14 cellular contexts compared by ENCODE assay signal in the genomic region with DNA sequence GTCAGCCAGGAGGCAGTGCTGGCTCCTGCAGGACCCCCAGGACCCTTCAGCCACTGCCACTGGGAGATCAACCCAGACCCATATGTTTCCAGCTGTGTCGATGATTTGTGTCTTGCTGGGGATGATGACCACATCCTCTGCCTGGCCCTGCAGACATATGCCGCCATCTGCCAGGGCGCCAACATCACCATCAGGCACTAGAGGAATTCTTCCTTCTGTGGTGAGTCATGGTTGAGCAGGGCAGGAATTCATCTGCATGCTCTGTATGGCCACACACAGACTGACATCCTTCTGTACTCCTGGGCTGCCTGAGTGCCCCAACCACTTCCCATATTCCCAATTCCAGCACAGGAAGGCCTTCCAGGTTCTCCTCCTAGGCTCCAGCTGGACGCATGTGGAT. TPM values are rescaled to one million over a fixed set of nuclear protein-coding genes. Genes with fewer than 3 reads are reported as not detected.
DNase-seq lines count a peak whose midpoint lies in the region; ATAC-seq and TF ChIP-seq lines count a peak whose summit lies in the region.
"Had no signal": no experiment of that assay in that cellular context is flagged by ENCODE, and none has a peak within 500 bp of the region (broad histone marks: within the 10 kb centered on the region; RNA-seq: fewer than 3 reads in every experiment).

No MANE protein-coding gene starts in this region.

- no peaks in the 10 kb centered on the region for H3K79me2 ChIP-seq in osteoblast (ENCODE audit: insufficient read depth, low read length)

- no peak overlapping the region for H3K27ac ChIP-seq in osteoblast (ENCODE audit: low read depth, low read length)
- H3K27ac ChIP-seq: transverse colon had no signal

- DNase-seq in ELF-1 (ENCODE audit: low read depth, low spot score) (peak; percentile 61), RKO (ENCODE audit: low spot score) (peak; percentile 79), osteoblast (ENCODE audit: insufficient read length, low spot score, missing footprints) (peak; percentile 98), GM13977 (ENCODE audit: low spot score) (no peak), NCI-H2029 (lab: John Stamatoyannopoulos, UW) (no peak), NCI-H345 (lab: John Stamatoyannopoulos, UW) (no peak)
- no peak for DNase-seq in activated T-cell treated with anti-CD3 and anti-CD28 coated beads, Interleukin-2, amount 50 U/mL, for 48 hours
- DNase-seq: activated CD4-positive, alpha-beta memory T cell treated with anti-CD3 and anti-CD28 coated beads, Interleukin-2, amount 10 ng/mL, durations not matched to agents 7 days and 5 days; aorta; GDM1; MM.1S; stimulated activated CD4-positive, alpha-beta T cell treated with anti-CD3 and anti-CD28 coated beads, Interleukin-4, amount 100 ng/mL, for 4 hours; transverse colon had no signal

- H3K9me3 ChIP-seq in osteoblast (ENCODE audit: low read depth, low read length), result no peaks in the 10 kb centered on the region
- H3K9me3 ChIP-seq: transverse colon had no signal

- in situ Hi-C loops in GM13977 (cut with MboI; ENCODE audit: low pct_unique_long_range_greater_than_20kb, low sequenced_read_pairs, unreplicated experiment), result no loop called here

- no peak overlapping the region for H3K4me3 ChIP-seq in osteoblast (ENCODE audit: insufficient read depth, low read length)
- H3K4me3 ChIP-seq: transverse colon had no signal

- TF ChIP-seq CTCF in osteoblast (IDR thresholded peaks at IDR 0.05; ENCODE audit: extremely low read depth, low read depth, low read length) (no peak), GM13977 (IDR thresholded peaks at IDR 0.05; ENCODE audit: extremely low read depth, insufficient read depth, missing control alignments) (no peak)

- peaks cover 1% of the 10 kb centered on the region for H3K27me3 ChIP-seq in osteoblast (ENCODE audit: insufficient read depth, low read length)

- peak; percentile 58 for ATAC-seq in esophagus mucosa

- H3K36me3 ChIP-seq in osteoblast (ENCODE audit: insufficient read depth, low read length), result no peaks in the 10 kb centered on the region
- H3K36me3 ChIP-seq: transverse colon had no signal

- no peaks in the 10 kb centered on the region for H4K20me1 ChIP-seq in osteoblast (ENCODE audit: insufficient read depth, low read length)

- no peaks in the 10 kb centered on the region for H3K4me1 ChIP-seq in osteoblast (ENCODE audit: insufficient read depth, low read length)

- H3K4me2 ChIP-seq in osteoblast (ENCODE audit: insufficient read depth, low read length), result no peak overlapping the region

- H2AFZ ChIP-seq in osteoblast (ENCODE audit: low read length), result no peak overlapping the region

RNA-seq across cellular contexts. Expression of gene FXYD3, which starts 27.1 kb away (rescaled TPM):
- total RNA-seq in esophagus mucosa (736 TPM), osteoblast (not detected in 2 replicates)
- total RNA-seq: activated CD4-positive, alpha-beta memory T cell treated with anti-CD3 and anti-CD28 coated beads, Interleukin-2, amount 10 ng/mL, durations not matched to agents 7 days and 5 days had no signal

RNA-seq across cellular contexts. Expression of gene LGI4, which starts 46.3 kb away (rescaled TPM):
- total RNA-seq in esophagus mucosa (1.4 TPM), osteoblast (0.59 and 0.72 TPM in 2 replicates)

RNA-seq across cellular contexts. Expression of gene HPN, which starts 47.0 kb away (rescaled TPM):
- not detected for total RNA-seq in esophagus mucosa
- under 0.01 and 0.29 TPM in 2 replicates for total RNA-seq in osteoblast
- total RNA-seq: activated CD4-positive, alpha-beta memory T cell treated with anti-CD3 and anti-CD28 coated beads, Interleukin-2, amount 10 ng/mL, durations not matched to agents 7 days and 5 days had no signal

RNA-seq across cellular contexts. Expression of gene FXYD1, which starts 50.1 kb away (rescaled TPM):
- total RNA-seq in esophagus mucosa, result 2.1 TPM
- not detected in 2 replicates for total RNA-seq in osteoblast

RNA-seq across cellular contexts. Expression of gene FXYD7, which starts 54.5 kb away (rescaled TPM):
- not detected for total RNA-seq in esophagus mucosa
- total RNA-seq in osteoblast, result not detected in 2 replicates
- total RNA-seq: transverse colon had no signal

Comparison
In these comparisons a context has a peak if more than half of its experiments do, and no peak if none do; other contexts are left out.
1. DNase-seq: peak in ELF-1 (single experiment), RKO (single experiment) and osteoblast (single experiment); none in GM13977 (single experiment), NCI-H2029 (single experiment), activated T-cell treated with anti-CD3 and anti-CD28 coated beads, Interleukin-2, amount 50 U/mL, for 48 hours (0 of 2) and NCI-H345 (single experiment).
2. RNA of gene FXYD3, which starts 27.1 kb away (total RNA-seq): 736 TPM in esophagus mucosa (single experiment); not detected in osteoblast; every median in the first group is over 100 times any median in the second.